In genomic region chr20:44571367-44571766, GRCh38 we compare ENCODE assay signal across 18 cellular contexts. TPM values are rescaled to one million over a fixed set of nuclear protein-coding genes. Genes with fewer than 3 reads are reported as not detected.
A peak's percentile ranks its signal among the peaks of the same experiment; 100 is the strongest.
DNase-seq lines count a peak whose midpoint lies in the region; ATAC-seq and TF ChIP-seq lines count a peak whose summit lies in the region.
"Had no signal": no experiment of that assay in that cellular context is flagged by ENCODE, and none has a peak within 500 bp of the region (broad histone marks: within the 10 kb centered on the region; RNA-seq: fewer than 3 reads in every experiment).

No MANE protein-coding gene starts in this region.

- H3K4me3 ChIP-seq in AG04450 (ENCODE audit: low read depth, low read length) = no peak overlapping the region
- no peak overlapping the region for H3K4me3 ChIP-seq in CD8-positive, alpha-beta T cell (ENCODE audit: low read depth, low read length)
- H3K4me3 ChIP-seq: right atrium auricular region, suprapubic skin had no signal

- no peaks in the 10 kb centered on the region for H3K9me3 ChIP-seq in AG04450 (ENCODE audit: control insufficient read depth, insufficient read depth, low read length)
- no peaks in the 10 kb centered on the region for H3K9me3 ChIP-seq in CD8-positive, alpha-beta T cell (ENCODE audit: low read length)
- H3K9me3 ChIP-seq: right atrium auricular region, suprapubic skin had no signal

- H3K27ac ChIP-seq in AG04450 (ENCODE audit: low read depth, low read length) = peak overlapping the region; percentile 31
- no peak overlapping the region for H3K27ac ChIP-seq in CD8-positive, alpha-beta T cell (ENCODE audit: low read depth, low read length)

- CTCF ChIA-PET in AG04450 (lab: Charles Lee) = no interaction called here
- CTCF ChIA-PET in CD8-positive, alpha-beta T cell (lab: Charles Lee) = interaction anchor here (0.6 kb wide), 1 partner anchor 295 kb away, joined by 3 read pairs; no protein-coding TSS in a partner anchor
- CTCF ChIA-PET in T-cell (lab: Charles Lee) = no interaction called here

- H3K27me3 Mint-ChIP-seq in CD8-positive, alpha-beta T cell (ENCODE audit: low read depth) = no peaks in the 10 kb centered on the region
- peaks cover 0 to 1% of the 10 kb centered on the region in 2 donors for H3K27me3 Mint-ChIP-seq in T-cell
- no peaks in the 10 kb centered on the region for H3K27me3 Mint-ChIP-seq in naive thymus-derived CD8-positive, alpha-beta T cell

- POLR2A ChIA-PET in AG04450 (lab: Yijun Ruan, JAX) = no interaction called here
- POLR2A ChIA-PET in CD8-positive, alpha-beta T cell (lab: Charles Lee) = no interaction called here
- POLR2A ChIA-PET in T-cell (lab: Charles Lee) = no interaction called here
- POLR2A ChIA-PET in naive thymus-derived CD8-positive, alpha-beta T cell (lab: Charles Lee) = interaction anchor here (0.6 to 1.0 kb wide), 4 partner anchors 39 to 79 kb away, joined by 3 to 4 read pairs (median 3); partner anchors contain the start of gene SERINC3

- no peak overlapping the region for H3K4me3 Mint-ChIP-seq in CD8-positive, alpha-beta T cell
- no peak overlapping the region for H3K4me3 Mint-ChIP-seq in T-cell
- H3K4me3 Mint-ChIP-seq in naive thymus-derived CD8-positive, alpha-beta T cell = peak overlapping the region in 3 of 10 donors; percentile 1 to 14 (median 2)
- H3K4me3 Mint-ChIP-seq: activated naive CD4-positive, alpha-beta T cell treated with anti-CD3 and anti-CD28 coated beads for 36 hours; neural crest cell had no signal

- H3K9me3 Mint-ChIP-seq in CD8-positive, alpha-beta T cell = no peaks in the 10 kb centered on the region
- H3K9me3 Mint-ChIP-seq in T-cell = no peaks in the 10 kb centered on the region
- no peaks in the 10 kb centered on the region for H3K9me3 Mint-ChIP-seq in naive thymus-derived CD8-positive, alpha-beta T cell
- H3K9me3 Mint-ChIP-seq: activated naive CD4-positive, alpha-beta T cell treated with anti-CD3 and anti-CD28 coated beads for 36 hours; neural crest cell had no signal

- H3K27ac Mint-ChIP-seq in CD8-positive, alpha-beta T cell = peak overlapping the region; percentile 10
- peak overlapping the region in 1 of 2 donors; percentile 49 for H3K27ac Mint-ChIP-seq in T-cell
- peak overlapping the region in 8 of 10 donors; percentile 7 to 72 (median 28) for H3K27ac Mint-ChIP-seq in naive thymus-derived CD8-positive, alpha-beta T cell
- H3K27ac Mint-ChIP-seq: activated naive CD4-positive, alpha-beta T cell treated with anti-CD3 and anti-CD28 coated beads for 36 hours had no signal

- intact Hi-C loops in CD8-positive, alpha-beta T cell (cut with DNase I, micrococcal nuclease) = no loop called here

- no peaks in the 10 kb centered on the region for H3K36me3 Mint-ChIP-seq in CD8-positive, alpha-beta T cell
- H3K36me3 Mint-ChIP-seq in T-cell = no peaks in the 10 kb centered on the region
- peaks cover 0 to 2% (median 0%) of the 10 kb centered on the region in 3 donors for H3K36me3 Mint-ChIP-seq in naive thymus-derived CD8-positive, alpha-beta T cell

- H3K36me3 ChIP-seq in CD8-positive, alpha-beta T cell (ENCODE audit: insufficient read depth, low read length) = no peaks in the 10 kb centered on the region
- H3K36me3 ChIP-seq: right atrium auricular region, suprapubic skin had no signal

- DNase-seq in AG04450 (ENCODE audit: low read depth, low spot score) (no peak), T-cell (no peak), GM19240 (ENCODE audit: insufficient read length, low spot score) (no peak), DMS53 treated with DMSO at 0.1 percent for 48 hours (lab: John Stamatoyannopoulos, UW; ENCODE audit: unreplicated experiment) (no peak), GM19238 (ENCODE audit: insufficient read length, low spot score) (no peak)
- DNase-seq in CD8-positive, alpha-beta T cell = no peak
- DNase-seq in naive thymus-derived CD8-positive, alpha-beta T cell = peak in 3 of 10 donors; percentile 17 to 39 (median 32)
- DNase-seq in stimulated activated CD4-positive, alpha-beta T cell treated with anti-CD3 and anti-CD28 coated beads, Interleukin-4, amount 100 ng/mL, for 1 hour = no peak
- DNase-seq: activated naive CD4-positive, alpha-beta T cell treated with anti-CD3 and anti-CD28 coated beads for 36 hours; effector memory CD4-positive, alpha-beta T cell; EL; GOT3; NCI-H1694; NCI-H446; stimulated activated CD4-positive, alpha-beta T cell treated with anti-CD3 and anti-CD28 coated beads, Interleukin-1b, Interleukin-23, amount 100 ng/mL, for 48 hours had no signal

- peaks cover 8% of the 10 kb centered on the region for H3K4me1 ChIP-seq in CD8-positive, alpha-beta T cell (ENCODE audit: insufficient read depth, low read length)

- H3K27me3 ChIP-seq in AG04450 (ENCODE audit: control insufficient read depth, insufficient read depth, low read length) = no peaks in the 10 kb centered on the region
- no peaks in the 10 kb centered on the region for H3K27me3 ChIP-seq in CD8-positive, alpha-beta T cell (ENCODE audit: insufficient read depth, low read length)
- H3K27me3 ChIP-seq: right atrium auricular region, suprapubic skin had no signal

- peaks cover 10% of the 10 kb centered on the region for H3K4me1 Mint-ChIP-seq in CD8-positive, alpha-beta T cell (ENCODE audit: low read depth)
- peaks cover 8 to 18% (median 11%) of the 10 kb centered on the region in 3 donors for H3K4me1 Mint-ChIP-seq in T-cell
- peaks cover 12 to 32% (median 19%) of the 10 kb centered on the region in 4 donors for H3K4me1 Mint-ChIP-seq in naive thymus-derived CD8-positive, alpha-beta T cell

- no peak for ATAC-seq in CD8-positive, alpha-beta T cell
- ATAC-seq in T-cell (replicated peaks in 1 of 4) = peak; percentile 60 to 78 (median 76)
- peak; percentile 39 to 81 for ATAC-seq in naive thymus-derived CD8-positive, alpha-beta T cell

- TF ChIP-seq CTCF in AG04450 (IDR thresholded peaks at IDR 0.05; ENCODE audit: low read depth, low read length) = no peak
- TF ChIP-seq CTCF in CD8-positive, alpha-beta T cell (IDR thresholded peaks at IDR 0.05) = no peak

RNA-seq across cellular contexts. Expression of gene PKIG, which starts 11.0 kb away (rescaled TPM):
- polyA plus RNA-seq in AG04450 (2011; rRNA removed) = 107 and 128 TPM in 2 replicates
- 50.6 and 65.6 TPM in 2 replicates for polyA minus RNA-seq in AG04450 (2011; rRNA and poly(A)+ RNA removed)
- total RNA-seq in CD8-positive, alpha-beta T cell = 1 to 10 TPM; 4.7 to 5.8 TPM
- total RNA-seq in T-cell = 1 to 10 TPM; 2.1 to 7.7 (median 4.7) TPM
- 1 to 10 TPM; 8.2 to 9.0 TPM for total RNA-seq in naive thymus-derived CD8-positive, alpha-beta T cell
- 1 to 10 TPM; 6.1 to 8.1 (median 6.4) TPM for polyA plus RNA-seq in naive thymus-derived CD8-positive, alpha-beta T cell

RNA-seq across cellular contexts. Expression of gene SERINC3, which starts 49.5 kb away (rescaled TPM):
- polyA plus RNA-seq in AG04450 (2011; rRNA removed) = 157 and 173 TPM in 2 replicates
- polyA minus RNA-seq in AG04450 (2011; rRNA and poly(A)+ RNA removed) = 261 and 319 TPM in 2 replicates
- total RNA-seq in CD8-positive, alpha-beta T cell = 10 to 100 TPM; 39.0 to 46.0 TPM
- 10 to 100 TPM; 60.5 to 83.0 (median 78.4) TPM for total RNA-seq in T-cell
- 10 to 100 TPM; 82.0 to 94.6 TPM for total RNA-seq in naive thymus-derived CD8-positive, alpha-beta T cell
- polyA plus RNA-seq in naive thymus-derived CD8-positive, alpha-beta T cell = 100 to 1,000 TPM; 163 to 207 (median 173) TPM
